ENCODE assay signal across 28 cellular contexts in the genomic region with DNA sequence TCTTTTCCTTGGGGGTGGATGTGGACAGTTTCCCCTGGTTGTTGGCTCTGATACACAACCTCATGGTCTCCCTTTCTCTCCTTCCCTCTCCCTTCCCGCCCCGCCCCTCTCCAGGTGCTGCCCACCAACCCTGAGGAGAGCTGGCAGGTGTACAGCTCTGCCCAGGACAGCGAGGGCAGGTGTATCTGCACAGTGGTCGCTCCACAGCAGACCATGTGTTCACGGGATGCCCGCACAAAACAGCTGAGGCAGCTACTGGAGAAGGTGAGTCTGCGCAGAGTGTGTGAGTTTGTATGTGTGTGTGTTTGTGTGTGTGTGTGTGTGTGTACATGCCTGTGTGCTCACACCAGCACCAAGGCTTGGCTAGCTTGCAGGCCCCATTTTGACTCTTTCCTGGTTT. TPM values are rescaled to one million over a fixed set of nuclear protein-coding genes. Genes with fewer than 3 reads are reported as not detected.
"Had no signal": no experiment of that assay in that cellular context is flagged by ENCODE, and none has a peak within 500 bp of the region (broad histone marks: within the 10 kb centered on the region; RNA-seq: fewer than 3 reads in every experiment).

No MANE protein-coding gene starts in this region.

- H3K4me3 ChIP-seq: ascending aorta had no signal

- H3K9me3 Mint-ChIP-seq: dendritic cell treated with granulocyte-macrophage colony-stimulating factor and Interleukin-4, amounts not matched to agents 40 ng/mL and 50 ng/mL, for 4 days; effector memory CD8-positive, alpha-beta T cell had no signal

- H3K4me1 Mint-ChIP-seq: central memory CD8-positive, alpha-beta T cell had no signal

- H3K9me3 ChIP-seq: ascending aorta, esophagus muscularis mucosa, gastroesophageal sphincter had no signal

- DNase-seq: activated CD4-positive, alpha-beta memory T cell treated with anti-CD3 and anti-CD28 coated beads, Interleukin-2, amount 10 ng/mL, durations not matched to agents 7 days and 5 days; activated CD4-positive, alpha-beta T cell treated with anti-CD3 and anti-CD28 coated beads for 1 hour; activated CD4-positive, alpha-beta T cell treated with anti-CD3 and anti-CD28 coated beads for 4 hours; activated CD4-positive, alpha-beta T cell treated with anti-CD3 and anti-CD28 coated beads, Interleukin-2, amount 10 ng/mL, durations not matched to agents 7 days and 5 days; activated CD4-positive, alpha-beta T cell treated with anti-CD3 and anti-CD28 coated beads, Interleukin-2, amount 50 U/mL, for 4 hours; activated CD8-positive, alpha-beta memory T cell treated with anti-CD3 and anti-CD28 coated beads, Interleukin-2, amount 50 U/mL, for 48 hours; activated gamma-delta T cell; activated naive CD4-positive, alpha-beta T cell; activated naive CD4-positive, alpha-beta T cell treated with anti-CD3 and anti-CD28 coated beads, Interleukin-2, amount 10 ng/mL, durations not matched to agents 7 days and 5 days; activated naive CD8-positive, alpha-beta T cell treated with anti-CD3 and anti-CD28 coated beads, Interleukin-2, amount 10 ng/mL, durations not matched to agents 7 days and 5 days; activated T-cell treated with anti-CD3 and anti-CD28 coated beads for 4 hours; activated T-cell treated with anti-CD3 and anti-CD28 coated beads, Interleukin-2, amount 50 U/mL, for 24 hours; activated T-cell treated with anti-CD3 and anti-CD28 coated beads, Interleukin-2, amount 50 U/mL, for 72 hours; brain microvascular endothelial cell; effector CD4-positive, alpha-beta T cell; effector memory CD8-positive, alpha-beta T cell; erythroblast; foreskin melanocyte; head of caudate nucleus; T-helper 2 cell had no signal

- H3K27ac Mint-ChIP-seq: activated CD4-positive, alpha-beta memory T cell treated with anti-CD3 and anti-CD28 coated beads, Interleukin-2, amount 10 ng/mL, durations not matched to agents 7 days and 5 days; activated CD4-positive, alpha-beta T cell treated with anti-CD3 and anti-CD28 coated beads, Interleukin-2, amount 10 ng/mL, durations not matched to agents 7 days and 5 days; activated naive CD4-positive, alpha-beta T cell treated with anti-CD3 and anti-CD28 coated beads, Interleukin-2, amount 10 ng/mL, durations not matched to agents 7 days and 5 days; activated naive CD4-positive, alpha-beta T cell treated with anti-CD3 and anti-CD28 coated beads, Interleukin-2, amount 50 U/mL, for 72 hours; activated naive CD8-positive, alpha-beta T cell treated with anti-CD3 and anti-CD28 coated beads, Interleukin-2, amount 10 ng/mL, durations not matched to agents 7 days and 5 days; activated T-cell treated with anti-CD3 and anti-CD28 coated beads, Interleukin-2, amount 50 U/mL, for 24 hours; activated T-cell treated with anti-CD3 and anti-CD28 coated beads, Interleukin-2, amount 50 U/mL, for 72 hours; dendritic cell treated with granulocyte-macrophage colony-stimulating factor and Interleukin-4, amounts not matched to agents 40 ng/mL and 50 ng/mL, for 4 days; effector memory CD8-positive, alpha-beta T cell; WTC11 had no signal

- H3K36me3 Mint-ChIP-seq: activated naive CD4-positive, alpha-beta T cell treated with anti-CD3 and anti-CD28 coated beads, Interleukin-2, amount 10 ng/mL, durations not matched to agents 7 days and 5 days had no signal

- H3K4me3 Mint-ChIP-seq: activated CD4-positive, alpha-beta memory T cell treated with anti-CD3 and anti-CD28 coated beads, Interleukin-2, amount 10 ng/mL, durations not matched to agents 7 days and 5 days; activated CD4-positive, alpha-beta T cell treated with anti-CD3 and anti-CD28 coated beads, Interleukin-2, amount 10 ng/mL, durations not matched to agents 7 days and 5 days; activated naive CD4-positive, alpha-beta T cell treated with anti-CD3 and anti-CD28 coated beads, Interleukin-2, amount 10 ng/mL, durations not matched to agents 7 days and 5 days; activated naive CD8-positive, alpha-beta T cell treated with anti-CD3 and anti-CD28 coated beads, Interleukin-2, amount 10 ng/mL, durations not matched to agents 7 days and 5 days; activated T-cell treated with anti-CD3 and anti-CD28 coated beads, Interleukin-2, amount 50 U/mL, for 24 hours; activated T-cell treated with anti-CD3 and anti-CD28 coated beads, Interleukin-2, amount 50 U/mL, for 72 hours; central memory CD8-positive, alpha-beta T cell; dendritic cell treated with granulocyte-macrophage colony-stimulating factor and Interleukin-4, amounts not matched to agents 40 ng/mL and 50 ng/mL, for 4 days; effector memory CD8-positive, alpha-beta T cell had no signal

- H3K27ac ChIP-seq: ascending aorta, brain microvascular endothelial cell, coronary artery, esophagus muscularis mucosa, gastroesophageal sphincter had no signal

- H3K36me3 ChIP-seq: ascending aorta, brain microvascular endothelial cell had no signal

RNA-seq across cellular contexts. Expression of a gene that starts 2.6 kb away (rescaled TPM):
- total RNA-seq: activated CD4-positive, alpha-beta memory T cell treated with anti-CD3 and anti-CD28 coated beads, Interleukin-2, amount 10 ng/mL, durations not matched to agents 7 days and 5 days; activated CD4-positive, alpha-beta T cell treated with anti-CD3 and anti-CD28 coated beads, Interleukin-2, amount 10 ng/mL, durations not matched to agents 7 days and 5 days; activated naive CD4-positive, alpha-beta T cell treated with anti-CD3 and anti-CD28 coated beads, Interleukin-2, amount 50 U/mL, for 72 hours; activated naive CD8-positive, alpha-beta T cell treated with anti-CD3 and anti-CD28 coated beads, Interleukin-2, amount 10 ng/mL, durations not matched to agents 7 days and 5 days had no signal
